Comparison of ENCODE assay signal across 2 cellular contexts in genomic region chr1:158203693-158204457, GRCh38.
TF ChIP-seq lines count a peak whose summit lies in the region.

No MANE protein-coding gene starts in this region.

TF ChIP-seq in Ishikawa, 13 proteins besides CTCF, POLR2A, EP300 and RAD21 (continued from another document):
- TF ChIP-seq, protein P1, sequence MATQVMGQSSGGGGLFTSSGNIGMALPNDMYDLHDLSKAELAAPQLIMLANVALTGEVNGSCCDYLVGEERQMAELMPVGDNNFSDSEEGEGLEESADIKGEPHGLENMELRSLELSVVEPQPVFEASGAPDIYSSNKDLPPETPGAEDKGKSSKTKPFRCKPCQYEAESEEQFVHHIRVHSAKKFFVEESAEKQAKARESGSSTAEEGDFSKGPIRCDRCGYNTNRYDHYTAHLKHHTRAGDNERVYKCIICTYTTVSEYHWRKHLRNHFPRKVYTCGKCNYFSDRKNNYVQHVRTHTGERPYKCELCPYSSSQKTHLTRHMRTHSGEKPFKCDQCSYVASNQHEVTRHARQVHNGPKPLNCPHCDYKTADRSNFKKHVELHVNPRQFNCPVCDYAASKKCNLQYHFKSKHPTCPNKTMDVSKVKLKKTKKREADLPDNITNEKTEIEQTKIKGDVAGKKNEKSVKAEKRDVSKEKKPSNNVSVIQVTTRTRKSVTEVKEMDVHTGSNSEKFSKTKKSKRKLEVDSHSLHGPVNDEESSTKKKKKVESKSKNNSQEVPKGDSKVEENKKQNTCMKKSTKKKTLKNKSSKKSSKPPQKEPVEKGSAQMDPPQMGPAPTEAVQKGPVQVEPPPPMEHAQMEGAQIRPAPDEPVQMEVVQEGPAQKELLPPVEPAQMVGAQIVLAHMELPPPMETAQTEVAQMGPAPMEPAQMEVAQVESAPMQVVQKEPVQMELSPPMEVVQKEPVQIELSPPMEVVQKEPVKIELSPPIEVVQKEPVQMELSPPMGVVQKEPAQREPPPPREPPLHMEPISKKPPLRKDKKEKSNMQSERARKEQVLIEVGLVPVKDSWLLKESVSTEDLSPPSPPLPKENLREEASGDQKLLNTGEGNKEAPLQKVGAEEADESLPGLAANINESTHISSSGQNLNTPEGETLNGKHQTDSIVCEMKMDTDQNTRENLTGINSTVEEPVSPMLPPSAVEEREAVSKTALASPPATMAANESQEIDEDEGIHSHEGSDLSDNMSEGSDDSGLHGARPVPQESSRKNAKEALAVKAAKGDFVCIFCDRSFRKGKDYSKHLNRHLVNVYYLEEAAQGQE (IDR thresholded peaks at IDR 0.05; ENCODE audit: low read depth) = no peak
- TF ChIP-seq, protein P2, sequence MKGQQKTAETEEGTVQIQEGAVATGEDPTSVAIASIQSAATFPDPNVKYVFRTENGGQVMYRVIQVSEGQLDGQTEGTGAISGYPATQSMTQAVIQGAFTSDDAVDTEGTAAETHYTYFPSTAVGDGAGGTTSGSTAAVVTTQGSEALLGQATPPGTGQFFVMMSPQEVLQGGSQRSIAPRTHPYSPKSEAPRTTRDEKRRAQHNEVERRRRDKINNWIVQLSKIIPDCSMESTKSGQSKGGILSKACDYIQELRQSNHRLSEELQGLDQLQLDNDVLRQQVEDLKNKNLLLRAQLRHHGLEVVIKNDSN (IDR thresholded peaks at IDR 0.05) = no peak
- no peak for TF ChIP-seq NFIC (IDR thresholded peaks at IDR 0.05)
- TF ChIP-seq CEBPB (IDR thresholded peaks at IDR 0.05) = no peak
- no peak for TF ChIP-seq TEAD4 (IDR thresholded peaks at IDR 0.05)
- TF ChIP-seq, protein P3, sequence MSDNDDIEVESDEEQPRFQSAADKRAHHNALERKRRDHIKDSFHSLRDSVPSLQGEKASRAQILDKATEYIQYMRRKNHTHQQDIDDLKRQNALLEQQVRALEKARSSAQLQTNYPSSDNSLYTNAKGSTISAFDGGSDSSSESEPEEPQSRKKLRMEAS (IDR thresholded peaks at IDR 0.05) = no peak
- no peak for TF ChIP-seq ZBTB7A (IDR thresholded peaks at IDR 0.05; ENCODE audit: low read depth)

TF ChIP-seq in endothelial cell of umbilical vein, 7 proteins besides CTCF, POLR2A, EP300 and RAD21 (continued from another document):
- TF ChIP-seq FOS (IDR thresholded peaks at IDR 0.05; ENCODE audit: borderline replicate concordance, insufficient read depth, low read length) (no peak), POLR2AphosphoS5 (IDR thresholded peaks at IDR 0.05; ENCODE audit: insufficient read depth, low read depth, low read length) (no peak), GATA2 (IDR thresholded peaks at IDR 0.05; ENCODE audit: insufficient read depth, insufficient read length, low read depth, low read length) (no peak)
